2 cellular contexts compared by ENCODE assay signal in the genomic region with DNA sequence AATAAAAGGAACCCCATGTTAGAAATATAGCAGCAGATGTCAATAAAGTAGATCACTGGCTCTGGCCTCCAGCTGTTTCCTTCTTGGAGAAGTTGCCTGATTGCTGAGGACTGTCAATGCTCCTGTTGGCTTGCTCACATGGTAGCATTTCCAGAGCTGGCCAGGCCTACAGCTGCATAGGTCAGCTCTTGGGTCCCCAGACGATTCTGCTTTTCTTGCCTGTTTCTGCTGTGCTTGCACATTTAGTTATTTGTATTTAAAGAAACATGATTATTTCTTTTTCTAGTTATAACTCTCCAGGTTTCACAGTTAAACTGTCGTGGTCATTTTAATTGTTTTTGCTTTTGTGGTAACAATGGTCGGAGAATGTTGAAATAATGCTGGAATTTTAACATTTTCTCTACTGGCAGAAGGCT.
A peak's percentile ranks its signal among the peaks of the same experiment; 100 is the strongest.
TF ChIP-seq lines count a peak whose summit lies in the region.

No MANE protein-coding gene starts in this region.

TF ChIP-seq in GM23338, 12 proteins besides CTCF, POLR2A, EP300 and RAD21:
- TF ChIP-seq, protein P1, sequence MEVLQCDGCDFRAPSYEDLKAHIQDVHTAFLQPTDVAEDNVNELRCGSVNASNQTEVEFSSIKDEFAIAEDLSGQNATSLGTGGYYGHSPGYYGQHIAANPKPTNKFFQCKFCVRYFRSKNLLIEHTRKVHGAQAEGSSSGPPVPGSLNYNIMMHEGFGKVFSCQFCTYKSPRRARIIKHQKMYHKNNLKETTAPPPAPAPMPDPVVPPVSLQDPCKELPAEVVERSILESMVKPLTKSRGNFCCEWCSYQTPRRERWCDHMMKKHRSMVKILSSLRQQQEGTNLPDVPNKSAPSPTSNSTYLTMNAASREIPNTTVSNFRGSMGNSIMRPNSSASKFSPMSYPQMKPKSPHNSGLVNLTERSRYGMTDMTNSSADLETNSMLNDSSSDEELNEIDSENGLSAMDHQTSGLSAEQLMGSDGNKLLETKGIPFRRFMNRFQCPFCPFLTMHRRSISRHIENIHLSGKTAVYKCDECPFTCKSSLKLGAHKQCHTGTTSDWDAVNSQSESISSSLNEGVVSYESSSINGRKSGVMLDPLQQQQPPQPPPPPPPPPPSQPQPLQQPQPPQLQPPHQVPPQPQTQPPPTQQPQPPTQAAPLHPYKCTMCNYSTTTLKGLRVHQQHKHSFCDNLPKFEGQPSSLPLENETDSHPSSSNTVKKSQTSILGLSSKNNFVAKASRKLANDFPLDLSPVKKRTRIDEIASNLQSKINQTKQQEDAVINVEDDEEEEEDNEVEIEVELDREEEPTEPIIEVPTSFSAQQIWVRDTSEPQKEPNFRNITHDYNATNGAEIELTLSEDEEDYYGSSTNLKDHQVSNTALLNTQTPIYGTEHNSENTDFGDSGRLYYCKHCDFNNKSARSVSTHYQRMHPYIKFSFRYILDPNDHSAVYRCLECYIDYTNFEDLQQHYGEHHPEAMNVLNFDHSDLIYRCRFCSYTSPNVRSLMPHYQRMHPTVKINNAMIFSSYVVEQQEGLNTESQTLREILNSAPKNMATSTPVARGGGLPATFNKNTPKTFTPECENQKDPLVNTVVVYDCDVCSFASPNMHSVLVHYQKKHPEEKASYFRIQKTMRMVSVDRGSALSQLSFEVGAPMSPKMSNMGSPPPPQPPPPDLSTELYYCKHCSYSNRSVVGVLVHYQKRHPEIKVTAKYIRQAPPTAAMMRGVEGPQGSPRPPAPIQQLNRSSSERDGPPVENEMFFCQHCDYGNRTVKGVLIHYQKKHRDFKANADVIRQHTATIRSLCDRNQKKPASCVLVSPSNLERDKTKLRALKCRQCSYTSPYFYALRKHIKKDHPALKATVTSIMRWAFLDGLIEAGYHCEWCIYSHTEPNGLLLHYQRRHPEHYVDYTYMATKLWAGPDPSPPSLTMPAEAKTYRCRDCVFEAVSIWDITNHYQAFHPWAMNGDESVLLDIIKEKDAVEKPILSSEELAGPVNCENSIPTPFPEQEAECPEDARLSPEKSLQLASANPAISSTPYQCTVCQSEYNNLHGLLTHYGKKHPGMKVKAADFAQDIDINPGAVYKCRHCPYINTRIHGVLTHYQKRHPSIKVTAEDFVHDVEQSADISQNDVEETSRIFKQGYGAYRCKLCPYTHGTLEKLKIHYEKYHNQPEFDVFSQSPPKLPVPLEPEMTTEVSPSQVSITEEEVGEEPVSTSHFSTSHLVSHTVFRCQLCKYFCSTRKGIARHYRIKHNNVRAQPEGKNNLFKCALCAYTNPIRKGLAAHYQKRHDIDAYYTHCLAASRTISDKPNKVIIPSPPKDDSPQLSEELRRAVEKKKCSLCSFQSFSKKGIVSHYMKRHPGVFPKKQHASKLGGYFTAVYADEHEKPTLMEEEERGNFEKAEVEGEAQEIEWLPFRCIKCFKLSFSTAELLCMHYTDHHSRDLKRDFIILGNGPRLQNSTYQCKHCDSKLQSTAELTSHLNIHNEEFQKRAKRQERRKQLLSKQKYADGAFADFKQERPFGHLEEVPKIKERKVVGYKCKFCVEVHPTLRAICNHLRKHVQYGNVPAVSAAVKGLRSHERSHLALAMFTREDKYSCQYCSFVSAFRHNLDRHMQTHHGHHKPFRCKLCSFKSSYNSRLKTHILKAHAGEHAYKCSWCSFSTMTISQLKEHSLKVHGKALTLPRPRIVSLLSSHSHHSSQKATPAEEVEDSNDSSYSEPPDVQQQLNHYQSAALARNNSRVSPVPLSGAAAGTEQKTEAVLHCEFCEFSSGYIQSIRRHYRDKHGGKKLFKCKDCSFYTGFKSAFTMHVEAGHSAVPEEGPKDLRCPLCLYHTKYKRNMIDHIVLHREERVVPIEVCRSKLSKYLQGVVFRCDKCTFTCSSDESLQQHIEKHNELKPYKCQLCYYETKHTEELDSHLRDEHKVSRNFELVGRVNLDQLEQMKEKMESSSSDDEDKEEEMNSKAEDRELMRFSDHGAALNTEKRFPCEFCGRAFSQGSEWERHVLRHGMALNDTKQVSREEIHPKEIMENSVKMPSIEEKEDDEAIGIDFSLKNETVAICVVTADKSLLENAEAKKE (CRISPR knock-in tag; IDR thresholded peaks at IDR 0.05), result peak; percentile 49; the same call in 1 of the 2 replicates
- no peak for TF ChIP-seq EZH2 (IDR thresholded peaks at IDR 0.05; ENCODE audit: low read depth, unreplicated experiment)

TF ChIP-seq in WTC11, 78 proteins besides CTCF, POLR2A, EP300 and RAD21 (continued from another document):
- TF ChIP-seq, protein P2, sequence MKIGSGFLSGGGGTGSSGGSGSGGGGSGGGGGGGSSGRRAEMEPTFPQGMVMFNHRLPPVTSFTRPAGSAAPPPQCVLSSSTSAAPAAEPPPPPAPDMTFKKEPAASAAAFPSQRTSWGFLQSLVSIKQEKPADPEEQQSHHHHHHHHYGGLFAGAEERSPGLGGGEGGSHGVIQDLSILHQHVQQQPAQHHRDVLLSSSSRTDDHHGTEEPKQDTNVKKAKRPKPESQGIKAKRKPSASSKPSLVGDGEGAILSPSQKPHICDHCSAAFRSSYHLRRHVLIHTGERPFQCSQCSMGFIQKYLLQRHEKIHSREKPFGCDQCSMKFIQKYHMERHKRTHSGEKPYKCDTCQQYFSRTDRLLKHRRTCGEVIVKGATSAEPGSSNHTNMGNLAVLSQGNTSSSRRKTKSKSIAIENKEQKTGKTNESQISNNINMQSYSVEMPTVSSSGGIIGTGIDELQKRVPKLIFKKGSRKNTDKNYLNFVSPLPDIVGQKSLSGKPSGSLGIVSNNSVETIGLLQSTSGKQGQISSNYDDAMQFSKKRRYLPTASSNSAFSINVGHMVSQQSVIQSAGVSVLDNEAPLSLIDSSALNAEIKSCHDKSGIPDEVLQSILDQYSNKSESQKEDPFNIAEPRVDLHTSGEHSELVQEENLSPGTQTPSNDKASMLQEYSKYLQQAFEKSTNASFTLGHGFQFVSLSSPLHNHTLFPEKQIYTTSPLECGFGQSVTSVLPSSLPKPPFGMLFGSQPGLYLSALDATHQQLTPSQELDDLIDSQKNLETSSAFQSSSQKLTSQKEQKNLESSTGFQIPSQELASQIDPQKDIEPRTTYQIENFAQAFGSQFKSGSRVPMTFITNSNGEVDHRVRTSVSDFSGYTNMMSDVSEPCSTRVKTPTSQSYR (CRISPR knock-in tag; IDR thresholded peaks at IDR 0.05), result no peak
- TF ChIP-seq, protein P3, sequence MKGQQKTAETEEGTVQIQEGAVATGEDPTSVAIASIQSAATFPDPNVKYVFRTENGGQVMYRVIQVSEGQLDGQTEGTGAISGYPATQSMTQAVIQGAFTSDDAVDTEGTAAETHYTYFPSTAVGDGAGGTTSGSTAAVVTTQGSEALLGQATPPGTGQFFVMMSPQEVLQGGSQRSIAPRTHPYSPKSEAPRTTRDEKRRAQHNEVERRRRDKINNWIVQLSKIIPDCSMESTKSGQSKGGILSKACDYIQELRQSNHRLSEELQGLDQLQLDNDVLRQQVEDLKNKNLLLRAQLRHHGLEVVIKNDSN (CRISPR knock-in tag; IDR thresholded peaks at IDR 0.05), result no peak
- no peak for TF ChIP-seq ZNF138 (CRISPR knock-in tag; conservative IDR thresholded peaks at IDR 0.05)
- TF ChIP-seq, protein P4, sequence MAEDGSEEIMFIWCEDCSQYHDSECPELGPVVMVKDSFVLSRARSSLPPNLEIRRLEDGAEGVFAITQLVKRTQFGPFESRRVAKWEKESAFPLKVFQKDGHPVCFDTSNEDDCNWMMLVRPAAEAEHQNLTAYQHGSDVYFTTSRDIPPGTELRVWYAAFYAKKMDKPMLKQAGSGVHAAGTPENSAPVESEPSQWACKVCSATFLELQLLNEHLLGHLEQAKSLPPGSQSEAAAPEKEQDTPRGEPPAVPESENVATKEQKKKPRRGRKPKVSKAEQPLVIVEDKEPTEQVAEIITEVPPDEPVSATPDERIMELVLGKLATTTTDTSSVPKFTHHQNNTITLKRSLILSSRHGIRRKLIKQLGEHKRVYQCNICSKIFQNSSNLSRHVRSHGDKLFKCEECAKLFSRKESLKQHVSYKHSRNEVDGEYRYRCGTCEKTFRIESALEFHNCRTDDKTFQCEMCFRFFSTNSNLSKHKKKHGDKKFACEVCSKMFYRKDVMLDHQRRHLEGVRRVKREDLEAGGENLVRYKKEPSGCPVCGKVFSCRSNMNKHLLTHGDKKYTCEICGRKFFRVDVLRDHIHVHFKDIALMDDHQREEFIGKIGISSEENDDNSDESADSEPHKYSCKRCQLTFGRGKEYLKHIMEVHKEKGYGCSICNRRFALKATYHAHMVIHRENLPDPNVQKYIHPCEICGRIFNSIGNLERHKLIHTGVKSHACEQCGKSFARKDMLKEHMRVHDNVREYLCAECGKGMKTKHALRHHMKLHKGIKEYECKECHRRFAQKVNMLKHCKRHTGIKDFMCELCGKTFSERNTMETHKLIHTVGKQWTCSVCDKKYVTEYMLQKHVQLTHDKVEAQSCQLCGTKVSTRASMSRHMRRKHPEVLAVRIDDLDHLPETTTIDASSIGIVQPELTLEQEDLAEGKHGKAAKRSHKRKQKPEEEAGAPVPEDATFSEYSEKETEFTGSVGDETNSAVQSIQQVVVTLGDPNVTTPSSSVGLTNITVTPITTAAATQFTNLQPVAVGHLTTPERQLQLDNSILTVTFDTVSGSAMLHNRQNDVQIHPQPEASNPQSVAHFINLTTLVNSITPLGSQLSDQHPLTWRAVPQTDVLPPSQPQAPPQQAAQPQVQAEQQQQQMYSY (CRISPR knock-in tag; IDR thresholded peaks at IDR 0.05), result no peak
- no peak for TF ChIP-seq RORB (CRISPR knock-in tag; IDR thresholded peaks at IDR 0.05)
